8 cellular contexts compared by ENCODE assay signal in the genomic region with DNA sequence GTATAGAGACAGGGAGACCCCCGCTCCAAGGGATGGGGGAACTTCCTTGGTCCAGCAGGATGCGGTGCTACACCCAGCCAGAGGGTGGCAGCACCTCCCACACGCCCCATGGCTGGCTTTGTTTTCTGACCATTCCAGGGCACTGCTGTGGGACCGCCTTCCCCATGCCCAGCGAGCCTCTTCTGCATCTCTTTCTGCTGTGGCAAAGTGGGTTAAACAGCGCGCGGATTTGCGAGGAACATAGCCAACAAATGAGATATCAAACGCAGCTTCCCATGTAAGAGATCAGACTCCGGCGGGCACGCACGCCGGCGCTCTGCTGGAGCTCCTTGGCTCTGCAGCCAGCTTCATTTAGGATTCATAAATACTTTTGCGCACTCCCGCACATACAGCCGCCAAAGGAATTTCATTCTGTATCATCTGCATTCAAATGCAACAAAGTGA.
DNase-seq lines count a peak whose midpoint lies in the region; ATAC-seq and TF ChIP-seq lines count a peak whose summit lies in the region.

No MANE protein-coding gene starts in this region.

- TF ChIP-seq CTCF in GM12865 (IDR thresholded peaks at IDR 0.05; ENCODE audit: insufficient read depth, low read depth, low read length, missing control alignments) (peak; percentile 77), KMS-11 (conservative IDR thresholded peaks at IDR 0.05; ENCODE audit: low read depth, low read length) (peak; percentile 51), neural crest cell (conservative IDR thresholded peaks at IDR 0.05) (peak; percentile 74)

- no peaks in the 10 kb centered on the region for H3K4me1 ChIP-seq in KMS-11 (ENCODE audit: low read depth, poor library complexity, severe bottlenecking)
- no peaks in the 10 kb centered on the region for H3K4me1 ChIP-seq in duodenal mucosa (ENCODE audit: control insufficient read depth in 1 of 2, insufficient read depth in 2 of 2, low read length in 2 of 2)

- H3K27me3 ChIP-seq in KMS-11 (ENCODE audit: insufficient read depth, low read depth) (no peaks in the 10 kb centered on the region), duodenal mucosa (ENCODE audit: control insufficient read depth in 1 of 2, insufficient read depth in 2 of 2, low read length in 2 of 2) (no peaks in the 10 kb centered on the region)

- H3K27me3 Mint-ChIP-seq in neural crest cell (ENCODE audit: low read depth) (no peaks in the 10 kb centered on the region), immature natural killer cell (ENCODE audit: low read depth in 3 of 3) (no peaks in the 10 kb centered on the region)

- ATAC-seq in GM18517 (IDR thresholded peaks at IDR 0.05; ENCODE audit: unreplicated experiment) (no peak), HG02973 (IDR thresholded peaks at IDR 0.05; ENCODE audit: unreplicated experiment) (no peak), HG02678 (IDR thresholded peaks at IDR 0.05; ENCODE audit: unreplicated experiment) (no peak)

- no peaks in the 10 kb centered on the region for H4K20me1 ChIP-seq in KMS-11 (ENCODE audit: insufficient read depth)

- H2AFZ ChIP-seq in KMS-11 (ENCODE audit: low read depth) = no peak overlapping the region

- H3K4me3 ChIP-seq in GM12865 (ENCODE audit: low read depth, low read length) = no peak overlapping the region
- H3K4me3 ChIP-seq in KMS-11 (IDR thresholded peaks at IDR 0.05; ENCODE audit: insufficient read depth, low read depth, low read length) = no peak overlapping the region
- H3K4me3 ChIP-seq in duodenal mucosa (ENCODE audit: low read depth in 1 of 2, low read length in 2 of 2) = peak overlapping the region; percentile 33 to 46

- no peak overlapping the region for H3K4me2 ChIP-seq in KMS-11

- H3K9ac ChIP-seq in KMS-11 (no peak overlapping the region), duodenal mucosa (ENCODE audit: low read depth in 1 of 2, low read length in 2 of 2) (no peak overlapping the region)

- H3K9me3 Mint-ChIP-seq in neural crest cell (no peaks in the 10 kb centered on the region), immature natural killer cell (peaks cover 0 to 2% (median 0%) of the 10 kb centered on the region in 6 donors)

- H3K36me3 ChIP-seq in KMS-11 (ENCODE audit: insufficient read depth) (no peaks in the 10 kb centered on the region), duodenal mucosa (ENCODE audit: control insufficient read depth in 1 of 2, insufficient read depth in 2 of 2, low read length in 2 of 2) (no peaks in the 10 kb centered on the region)

- H3K36me3 Mint-ChIP-seq in neural crest cell (ENCODE audit: low read depth) (no peaks in the 10 kb centered on the region), immature natural killer cell (no peaks in the 10 kb centered on the region)

- no peak overlapping the region for H3K4me3 Mint-ChIP-seq in neural crest cell
- no peak overlapping the region for H3K4me3 Mint-ChIP-seq in immature natural killer cell

- peak; percentile 46 for DNase-seq in GM12865 (ENCODE audit: low read depth)
- peak; percentile 44 for DNase-seq in neural crest cell (ENCODE audit: low read depth, low spot score)
- DNase-seq in immature natural killer cell = no peak

- H3K9me3 ChIP-seq in duodenal mucosa (ENCODE audit: control insufficient read depth in 1 of 2, low read length in 2 of 2) = no peaks in the 10 kb centered on the region

- H3K4me1 Mint-ChIP-seq in neural crest cell = peaks cover 28% of the 10 kb centered on the region
- H3K4me1 Mint-ChIP-seq in immature natural killer cell = no peaks in the 10 kb centered on the region

- H3K27ac ChIP-seq in KMS-11 = no peak overlapping the region
- H3K27ac ChIP-seq in duodenal mucosa (ENCODE audit: low read depth, low read length) = no peak overlapping the region

- no peak overlapping the region for H3K27ac Mint-ChIP-seq in neural crest cell (ENCODE audit: unreplicated experiment)
- no peak overlapping the region for H3K27ac Mint-ChIP-seq in immature natural killer cell

- no peaks in the 10 kb centered on the region for H3K79me2 ChIP-seq in KMS-11 (ENCODE audit: insufficient read depth, low read depth)

Comparison
In these comparisons a context has a peak if more than half of its experiments do, and no peak if none do; other contexts are left out.
1. DNase-seq: peak in GM12865 (single experiment) and neural crest cell (single experiment); none in immature natural killer cell (0 of 3).
2. H3K4me3 ChIP-seq: peak in duodenal mucosa (2 of 2); none in GM12865 (single experiment) and KMS-11 (single experiment).
3. Peak in every context shown above with its lines, with median percentiles within 50 percentile points of each other: CTCF ChIP-seq.